Comparison of ENCODE assay signal across 20 cellular contexts in the genomic region with DNA sequence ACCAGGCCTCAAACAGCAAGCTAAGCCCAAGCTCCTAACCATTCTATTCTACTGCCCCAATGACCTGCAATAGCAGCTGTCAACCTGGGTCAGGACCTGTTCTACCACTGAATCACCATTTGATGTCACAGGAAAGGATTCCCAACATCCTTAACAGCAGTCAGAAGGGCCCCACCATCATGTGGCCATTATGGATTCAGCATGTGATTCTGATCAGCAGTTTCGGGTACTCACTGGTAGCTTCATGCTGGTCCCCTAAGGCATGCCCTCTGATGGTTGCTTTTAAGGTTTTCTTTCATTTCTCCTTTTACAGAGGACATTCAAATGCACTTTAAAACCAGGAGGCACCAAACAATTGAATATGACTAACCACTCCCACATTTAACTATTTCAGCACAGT. TPM values are rescaled to one million over a fixed set of nuclear protein-coding genes. Genes with fewer than 3 reads are reported as not detected.
A peak's percentile ranks its signal among the peaks of the same experiment; 100 is the strongest.
DNase-seq lines count a peak whose midpoint lies in the region; ATAC-seq and TF ChIP-seq lines count a peak whose summit lies in the region.
"Had no signal": no experiment of that assay in that cellular context is flagged by ENCODE, and none has a peak within 500 bp of the region (broad histone marks: within the 10 kb centered on the region; RNA-seq: fewer than 3 reads in every experiment).

No MANE protein-coding gene starts in this region.

- CTCF ChIA-PET in activated naive CD4-positive, alpha-beta T cell treated with anti-CD3 and anti-CD28 coated beads for 36 hours (lab: Charles Lee): interaction anchor here (1.3 kb wide), 1 partner anchor 21 kb away, joined by 3 read pairs; no protein-coding TSS in a partner anchor

- no peak overlapping the region for H3K4me3 ChIP-seq in choroid plexus epithelial cell (ENCODE audit: low read depth, low read length)
- no peak overlapping the region for H3K4me3 ChIP-seq in gastrocnemius medialis
- H3K4me3 ChIP-seq: left lung, SK-N-MC, thyroid gland had no signal

- intact Hi-C loops in gastrocnemius medialis (cut with DNase I; ENCODE audit: low total_unique reads): loop anchor here (2.0 to 10.0 kb wide), 2 partner anchors 17 to 627 kb away; a partner anchor contains a TSS
- intact Hi-C loops in activated naive CD4-positive, alpha-beta T cell treated with anti-CD3 and anti-CD28 coated beads for 36 hours (cut with micrococcal nuclease): no loop called here

- ATAC-seq in HG03060 (IDR thresholded peaks at IDR 0.05; ENCODE audit: low read depth, unreplicated experiment) (peak; percentile 49), gastrocnemius medialis (no peak), GM18520 (IDR thresholded peaks at IDR 0.05; ENCODE audit: unreplicated experiment) (no peak), HG03469 (IDR thresholded peaks at IDR 0.05; ENCODE audit: unreplicated experiment) (no peak)
- ATAC-seq: activated naive CD8-positive, alpha-beta T cell treated with anti-CD3 and anti-CD28 coated beads, Interleukin-2, amount 50 U/mL, for 24 hours; left lung had no signal

- H3K4me1 ChIP-seq in gastrocnemius medialis: peaks cover 30 to 38% of the 10 kb centered on the region in 2 donors

- TF ChIP-seq POLR2A in gastrocnemius medialis (IDR thresholded peaks at IDR 0.05): no peak

- peaks cover 0 to 20% of the 10 kb centered on the region in 2 donors for H3K36me3 ChIP-seq in gastrocnemius medialis

- no peaks in the 10 kb centered on the region for H3K9me3 Mint-ChIP-seq in activated naive CD4-positive, alpha-beta T cell treated with anti-CD3 and anti-CD28 coated beads for 36 hours

- no peak for TF ChIP-seq CTCF in choroid plexus epithelial cell (conservative IDR thresholded peaks at IDR 0.05; ENCODE audit: low read depth, low read length)
- TF ChIP-seq CTCF in gastrocnemius medialis (IDR thresholded peaks at IDR 0.05 in 4 of 5, conservative IDR thresholded peaks at IDR 0.05 in 1 of 5): no peak

- peak overlapping the region; percentile 50 to 81 (median 68) for H3K27ac ChIP-seq in gastrocnemius medialis
- H3K27ac ChIP-seq: left lung, SK-N-MC had no signal

- H3K27ac Mint-ChIP-seq in activated naive CD4-positive, alpha-beta T cell treated with anti-CD3 and anti-CD28 coated beads for 36 hours: no peak overlapping the region
- H3K27ac Mint-ChIP-seq: activated naive CD8-positive, alpha-beta T cell treated with anti-CD3 and anti-CD28 coated beads, Interleukin-2, amount 50 U/mL, for 24 hours; activated T-helper 2 cell treated with anti-CD3 and anti-CD28 coated beads, Interferon-gamma antibody, Interleukin-2, Interleukin-4, amounts not matched to agents 10 μg/mL and 5 μg/mL and 100 μg/mL, durations not matched to agents 14 hours and 24 hours and 36 hours had no signal

- H3K4me1 Mint-ChIP-seq in activated naive CD4-positive, alpha-beta T cell treated with anti-CD3 and anti-CD28 coated beads for 36 hours (ENCODE audit: low read depth): no peaks in the 10 kb centered on the region
- H3K4me1 Mint-ChIP-seq: activated naive CD8-positive, alpha-beta T cell treated with anti-CD3 and anti-CD28 coated beads, Interleukin-2, amount 50 U/mL, for 24 hours had no signal

- H3K9me3 ChIP-seq in gastrocnemius medialis: no peaks in the 10 kb centered on the region
- H3K9me3 ChIP-seq: left lung, thyroid gland had no signal

- H3K4me3 Mint-ChIP-seq in activated naive CD4-positive, alpha-beta T cell treated with anti-CD3 and anti-CD28 coated beads for 36 hours: no peak overlapping the region
- H3K4me3 Mint-ChIP-seq: activated naive CD8-positive, alpha-beta T cell treated with anti-CD3 and anti-CD28 coated beads, Interleukin-2, amount 50 U/mL, for 24 hours had no signal

- in situ Hi-C loops in gastrocnemius medialis (cut with MboI; ENCODE audit: low sequenced_read_pairs in 4 of 4): no loop called here

- H3K27me3 Mint-ChIP-seq in activated naive CD4-positive, alpha-beta T cell treated with anti-CD3 and anti-CD28 coated beads for 36 hours (ENCODE audit: low read depth): no peaks in the 10 kb centered on the region
- H3K27me3 Mint-ChIP-seq: activated naive CD8-positive, alpha-beta T cell treated with anti-CD3 and anti-CD28 coated beads, Interleukin-2, amount 50 U/mL, for 24 hours had no signal

- peaks cover 36% of the 10 kb centered on the region for H3K36me3 Mint-ChIP-seq in activated naive CD4-positive, alpha-beta T cell treated with anti-CD3 and anti-CD28 coated beads for 36 hours (ENCODE audit: low read depth)

- H3K27me3 ChIP-seq in gastrocnemius medialis: no peaks in the 10 kb centered on the region
- H3K27me3 ChIP-seq: left lung, thyroid gland had no signal

- DNase-seq in ELR (ENCODE audit: low read depth) (peak; percentile 53), choroid plexus epithelial cell (ENCODE audit: low read depth) (peak; percentile 46), gastrocnemius medialis (no peak), NCI-H1436 (lab: John Stamatoyannopoulos, UW) (no peak)
- DNase-seq in activated naive CD4-positive, alpha-beta T cell treated with anti-CD3 and anti-CD28 coated beads for 36 hours: no peak
- DNase-seq: activated CD4-positive, alpha-beta T cell treated with anti-CD3 and anti-CD28 coated beads for 1 hour; activated naive CD8-positive, alpha-beta T cell treated with anti-CD3 and anti-CD28 coated beads, Interleukin-2, amount 50 U/mL, for 24 hours; COR-L47; dermis blood vessel endothelial cell; EL; left lung; NCI-H1092; NCI-H2081 treated with DMSO at 0.1 percent for 48 hours; NCI-H510A; thyroid gland had no signal

RNA-seq across cellular contexts. Expression of a gene that starts 37.3 kb away (rescaled TPM):
- total RNA-seq in gastrocnemius medialis: under 1 TPM; 0.22 to 0.56 (median 0.39) TPM
- 1 to 10 TPM; 1.1 to 1.3 TPM for total RNA-seq in activated naive CD4-positive, alpha-beta T cell treated with anti-CD3 and anti-CD28 coated beads for 36 hours

Comparison
In these comparisons a context has a peak if more than half of its experiments do, and no peak if none do; other contexts are left out.
1. DNase-seq: peak in ELR (single experiment) and choroid plexus epithelial cell (single experiment); none in gastrocnemius medialis (0 of 2), activated naive CD4-positive, alpha-beta T cell treated with anti-CD3 and anti-CD28 coated beads for 36 hours (single experiment) and NCI-H1436 (single experiment).